ENCODE assay signal across 2 cellular contexts in the genomic region with DNA sequence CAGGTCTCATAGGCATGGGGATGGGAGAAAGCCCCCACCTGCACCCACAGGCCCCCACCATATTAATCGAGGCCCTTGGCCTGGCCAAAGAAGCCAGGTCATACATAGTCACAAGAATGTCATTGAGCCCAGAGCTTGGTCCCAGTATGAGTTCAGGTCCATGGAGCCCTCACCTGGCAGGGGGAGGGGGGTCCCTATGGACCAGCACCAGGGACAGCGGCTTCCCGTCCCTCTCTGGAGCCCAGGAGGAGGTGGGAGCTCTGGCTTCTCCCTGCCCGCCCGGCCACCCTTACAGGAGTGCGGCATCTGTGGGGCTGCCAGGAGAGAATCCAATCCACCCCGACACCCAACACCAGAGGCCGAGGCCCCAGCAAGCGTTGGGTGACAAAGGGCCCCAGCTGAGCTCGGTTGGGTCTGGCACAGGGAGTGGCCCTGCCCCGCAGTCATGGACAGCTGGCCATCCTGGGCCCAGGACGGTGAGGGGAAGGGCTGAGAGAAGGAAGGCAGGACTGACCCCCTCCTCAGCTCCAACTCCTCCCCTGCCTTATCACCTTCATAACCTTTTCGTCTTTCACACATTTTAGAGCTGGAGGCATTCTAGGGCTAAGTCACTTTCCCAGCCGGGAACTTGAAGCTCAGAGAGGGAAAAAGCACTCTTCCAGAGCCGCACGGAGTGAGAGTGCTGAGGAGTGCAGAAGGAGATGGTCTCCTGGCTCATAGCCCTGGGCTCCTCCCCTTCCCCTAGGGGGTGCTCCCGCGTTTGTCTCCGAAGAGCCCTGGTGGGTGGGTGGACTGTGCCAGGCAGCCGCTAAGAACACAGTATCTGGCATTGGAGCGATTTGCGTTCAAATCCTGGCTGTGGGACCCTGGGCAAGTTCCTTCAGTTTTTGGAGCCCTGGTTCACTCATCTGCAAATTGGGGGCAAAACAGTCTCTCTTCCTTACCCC.
TF ChIP-seq lines count a peak whose summit lies in the region.

No MANE protein-coding gene starts in this region.

TF ChIP-seq in HepG2, 621 proteins besides CTCF, POLR2A, EP300 and RAD21 (continues in another document):
- no peak for TF ChIP-seq ZNF430 (CRISPR knock-in tag; IDR thresholded peaks at IDR 0.05)
- TF ChIP-seq ZNF260 (CRISPR knock-in tag; IDR thresholded peaks at IDR 0.05; ENCODE audit: borderline replicate concordance, low read depth), result no peak
- peak; percentile 39; the same call in 1 of the 2 replicates for TF ChIP-seq ZNF263 (CRISPR knock-in tag; IDR thresholded peaks at IDR 0.05)
- TF ChIP-seq KLF6 (CRISPR knock-in tag; IDR thresholded peaks at IDR 0.05), result no peak
- TF ChIP-seq, protein P1, sequence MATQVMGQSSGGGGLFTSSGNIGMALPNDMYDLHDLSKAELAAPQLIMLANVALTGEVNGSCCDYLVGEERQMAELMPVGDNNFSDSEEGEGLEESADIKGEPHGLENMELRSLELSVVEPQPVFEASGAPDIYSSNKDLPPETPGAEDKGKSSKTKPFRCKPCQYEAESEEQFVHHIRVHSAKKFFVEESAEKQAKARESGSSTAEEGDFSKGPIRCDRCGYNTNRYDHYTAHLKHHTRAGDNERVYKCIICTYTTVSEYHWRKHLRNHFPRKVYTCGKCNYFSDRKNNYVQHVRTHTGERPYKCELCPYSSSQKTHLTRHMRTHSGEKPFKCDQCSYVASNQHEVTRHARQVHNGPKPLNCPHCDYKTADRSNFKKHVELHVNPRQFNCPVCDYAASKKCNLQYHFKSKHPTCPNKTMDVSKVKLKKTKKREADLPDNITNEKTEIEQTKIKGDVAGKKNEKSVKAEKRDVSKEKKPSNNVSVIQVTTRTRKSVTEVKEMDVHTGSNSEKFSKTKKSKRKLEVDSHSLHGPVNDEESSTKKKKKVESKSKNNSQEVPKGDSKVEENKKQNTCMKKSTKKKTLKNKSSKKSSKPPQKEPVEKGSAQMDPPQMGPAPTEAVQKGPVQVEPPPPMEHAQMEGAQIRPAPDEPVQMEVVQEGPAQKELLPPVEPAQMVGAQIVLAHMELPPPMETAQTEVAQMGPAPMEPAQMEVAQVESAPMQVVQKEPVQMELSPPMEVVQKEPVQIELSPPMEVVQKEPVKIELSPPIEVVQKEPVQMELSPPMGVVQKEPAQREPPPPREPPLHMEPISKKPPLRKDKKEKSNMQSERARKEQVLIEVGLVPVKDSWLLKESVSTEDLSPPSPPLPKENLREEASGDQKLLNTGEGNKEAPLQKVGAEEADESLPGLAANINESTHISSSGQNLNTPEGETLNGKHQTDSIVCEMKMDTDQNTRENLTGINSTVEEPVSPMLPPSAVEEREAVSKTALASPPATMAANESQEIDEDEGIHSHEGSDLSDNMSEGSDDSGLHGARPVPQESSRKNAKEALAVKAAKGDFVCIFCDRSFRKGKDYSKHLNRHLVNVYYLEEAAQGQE (IDR thresholded peaks at IDR 0.05; ENCODE audit: borderline replicate concordance in 1 of 2, low read depth in 1 of 2, low read length in 2 of 2), result peak; percentile 52 to 89
- TF ChIP-seq, protein P2, sequence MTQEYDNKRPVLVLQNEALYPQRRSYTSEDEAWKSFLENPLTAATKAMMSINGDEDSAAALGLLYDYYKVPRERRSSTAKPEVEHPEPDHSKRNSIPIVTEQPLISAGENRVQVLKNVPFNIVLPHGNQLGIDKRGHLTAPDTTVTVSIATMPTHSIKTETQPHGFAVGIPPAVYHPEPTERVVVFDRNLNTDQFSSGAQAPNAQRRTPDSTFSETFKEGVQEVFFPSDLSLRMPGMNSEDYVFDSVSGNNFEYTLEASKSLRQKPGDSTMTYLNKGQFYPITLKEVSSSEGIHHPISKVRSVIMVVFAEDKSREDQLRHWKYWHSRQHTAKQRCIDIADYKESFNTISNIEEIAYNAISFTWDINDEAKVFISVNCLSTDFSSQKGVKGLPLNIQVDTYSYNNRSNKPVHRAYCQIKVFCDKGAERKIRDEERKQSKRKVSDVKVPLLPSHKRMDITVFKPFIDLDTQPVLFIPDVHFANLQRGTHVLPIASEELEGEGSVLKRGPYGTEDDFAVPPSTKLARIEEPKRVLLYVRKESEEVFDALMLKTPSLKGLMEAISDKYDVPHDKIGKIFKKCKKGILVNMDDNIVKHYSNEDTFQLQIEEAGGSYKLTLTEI (CRISPR knock-in tag; conservative IDR thresholded peaks at IDR 0.05), result no peak
- TF ChIP-seq MIER2 (CRISPR knock-in tag; IDR thresholded peaks at IDR 0.05), result 0 out of 2 replicates have a peak, but pooled peaks have one; percentile 26
- TF ChIP-seq STAG1 (CRISPR knock-in tag; IDR thresholded peaks at IDR 0.05), result 0 out of 2 replicates have a peak, but pooled peaks have one; percentile 12
- no peak for TF ChIP-seq ZNF326 (CRISPR knock-in tag; IDR thresholded peaks at IDR 0.05; ENCODE audit: borderline replicate concordance)
- TF ChIP-seq RNF2 (conservative IDR thresholded peaks at IDR 0.05; ENCODE audit: low read depth), result no peak
- TF ChIP-seq, protein P3, sequence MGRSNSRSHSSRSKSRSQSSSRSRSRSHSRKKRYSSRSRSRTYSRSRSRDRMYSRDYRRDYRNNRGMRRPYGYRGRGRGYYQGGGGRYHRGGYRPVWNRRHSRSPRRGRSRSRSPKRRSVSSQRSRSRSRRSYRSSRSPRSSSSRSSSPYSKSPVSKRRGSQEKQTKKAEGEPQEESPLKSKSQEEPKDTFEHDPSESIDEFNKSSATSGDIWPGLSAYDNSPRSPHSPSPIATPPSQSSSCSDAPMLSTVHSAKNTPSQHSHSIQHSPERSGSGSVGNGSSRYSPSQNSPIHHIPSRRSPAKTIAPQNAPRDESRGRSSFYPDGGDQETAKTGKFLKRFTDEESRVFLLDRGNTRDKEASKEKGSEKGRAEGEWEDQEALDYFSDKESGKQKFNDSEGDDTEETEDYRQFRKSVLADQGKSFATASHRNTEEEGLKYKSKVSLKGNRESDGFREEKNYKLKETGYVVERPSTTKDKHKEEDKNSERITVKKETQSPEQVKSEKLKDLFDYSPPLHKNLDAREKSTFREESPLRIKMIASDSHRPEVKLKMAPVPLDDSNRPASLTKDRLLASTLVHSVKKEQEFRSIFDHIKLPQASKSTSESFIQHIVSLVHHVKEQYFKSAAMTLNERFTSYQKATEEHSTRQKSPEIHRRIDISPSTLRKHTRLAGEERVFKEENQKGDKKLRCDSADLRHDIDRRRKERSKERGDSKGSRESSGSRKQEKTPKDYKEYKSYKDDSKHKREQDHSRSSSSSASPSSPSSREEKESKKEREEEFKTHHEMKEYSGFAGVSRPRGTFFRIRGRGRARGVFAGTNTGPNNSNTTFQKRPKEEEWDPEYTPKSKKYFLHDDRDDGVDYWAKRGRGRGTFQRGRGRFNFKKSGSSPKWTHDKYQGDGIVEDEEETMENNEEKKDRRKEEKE (IDR thresholded peaks at IDR 0.05), result no peak
- no peak for TF ChIP-seq PHB2 (IDR thresholded peaks at IDR 0.05; ENCODE audit: partially characterized antibody)
- no peak for TF ChIP-seq RAD51 (IDR thresholded peaks at IDR 0.05; ENCODE audit: borderline replicate concordance)
- TF ChIP-seq, protein P4, sequence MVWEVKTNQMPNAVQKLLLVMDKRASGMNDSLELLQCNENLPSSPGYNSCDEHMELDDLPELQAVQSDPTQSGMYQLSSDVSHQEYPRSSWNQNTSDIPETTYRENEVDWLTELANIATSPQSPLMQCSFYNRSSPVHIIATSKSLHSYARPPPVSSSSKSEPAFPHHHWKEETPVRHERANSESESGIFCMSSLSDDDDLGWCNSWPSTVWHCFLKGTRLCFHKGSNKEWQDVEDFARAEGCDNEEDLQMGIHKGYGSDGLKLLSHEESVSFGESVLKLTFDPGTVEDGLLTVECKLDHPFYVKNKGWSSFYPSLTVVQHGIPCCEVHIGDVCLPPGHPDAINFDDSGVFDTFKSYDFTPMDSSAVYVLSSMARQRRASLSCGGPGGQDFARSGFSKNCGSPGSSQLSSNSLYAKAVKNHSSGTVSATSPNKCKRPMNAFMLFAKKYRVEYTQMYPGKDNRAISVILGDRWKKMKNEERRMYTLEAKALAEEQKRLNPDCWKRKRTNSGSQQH (CRISPR knock-in tag; IDR thresholded peaks at IDR 0.05; ENCODE audit: low read depth), result no peak
- TF ChIP-seq PTBP1 (IDR thresholded peaks at IDR 0.05; ENCODE audit: low read depth, low read length, poor library complexity, severe bottlenecking), result no peak
- no peak for TF ChIP-seq THYN1 (CRISPR knock-in tag; IDR thresholded peaks at IDR 0.05; ENCODE audit: borderline replicate concordance, low read depth)

TF ChIP-seq in liver, 16 proteins besides CTCF, POLR2A, EP300 and RAD21:
- TF ChIP-seq, protein P1 (IDR thresholded peaks at IDR 0.05), result peak; percentile 46
- TF ChIP-seq, protein P5, sequence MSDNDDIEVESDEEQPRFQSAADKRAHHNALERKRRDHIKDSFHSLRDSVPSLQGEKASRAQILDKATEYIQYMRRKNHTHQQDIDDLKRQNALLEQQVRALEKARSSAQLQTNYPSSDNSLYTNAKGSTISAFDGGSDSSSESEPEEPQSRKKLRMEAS (IDR thresholded peaks at IDR 0.05), result no peak
- TF ChIP-seq HNF4A (conservative IDR thresholded peaks at IDR 0.05) (no peak), JUND (IDR thresholded peaks at IDR 0.05) (no peak), YY1 (IDR thresholded peaks at IDR 0.05) (no peak), FOXA1 (IDR thresholded peaks at IDR 0.05) (no peak)
- TF ChIP-seq, protein P6, sequence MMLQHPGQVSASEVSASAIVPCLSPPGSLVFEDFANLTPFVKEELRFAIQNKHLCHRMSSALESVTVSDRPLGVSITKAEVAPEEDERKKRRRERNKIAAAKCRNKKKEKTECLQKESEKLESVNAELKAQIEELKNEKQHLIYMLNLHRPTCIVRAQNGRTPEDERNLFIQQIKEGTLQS (IDR thresholded peaks at IDR 0.05), result no peak
